In the genomic region with DNA sequence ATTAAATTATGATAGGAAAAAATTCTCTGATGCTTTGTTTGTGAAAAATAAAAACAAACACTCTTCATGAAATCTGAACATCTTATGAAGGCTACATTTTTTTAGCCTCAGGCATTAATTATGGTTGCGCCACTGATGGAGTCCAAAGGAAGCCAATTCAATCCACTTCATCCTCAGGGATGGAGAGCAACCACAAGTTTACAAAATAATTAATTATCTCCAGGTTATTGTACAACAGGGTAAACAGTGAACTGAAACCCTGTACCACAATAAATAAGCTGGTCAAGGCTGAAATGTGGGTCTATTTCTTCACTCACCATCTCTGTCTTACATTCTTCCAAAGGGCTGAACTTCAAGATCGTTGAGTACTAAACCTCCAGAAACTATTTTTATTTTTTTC, we compare ENCODE assay signal across 18 cellular contexts. TPM values are rescaled to one million over a fixed set of nuclear protein-coding genes. Genes with fewer than 3 reads are reported as not detected.
DNase-seq lines count a peak whose midpoint lies in the region; ATAC-seq and TF ChIP-seq lines count a peak whose summit lies in the region.
"Had no signal": no experiment of that assay in that cellular context is flagged by ENCODE, and none has a peak within 500 bp of the region (broad histone marks: within the 10 kb centered on the region; RNA-seq: fewer than 3 reads in every experiment).

No MANE protein-coding gene starts in this region.

- no peaks in the 10 kb centered on the region for H3K36me3 ChIP-seq in adipocyte (ENCODE audit: control insufficient read depth, insufficient read depth, low read length, severe bottlenecking)
- no peaks in the 10 kb centered on the region for H3K36me3 ChIP-seq in mammary epithelial cell (ENCODE audit: insufficient read depth, low read length)
- H3K36me3 ChIP-seq in neuronal stem cell (replicated peaks in 1 of 2; ENCODE audit: control insufficient read depth in 2 of 2, insufficient read depth in 2 of 2, low read length in 2 of 2): peaks cover 0 to 23% of the 10 kb centered on the region in 2 donors

- H3K9me3 Mint-ChIP-seq in activated T-cell treated with anti-CD3 and anti-CD28 coated beads, Interleukin-2, amount 50 U/mL, for 24 hours: peaks cover 4% of the 10 kb centered on the region
- peaks cover 3% of the 10 kb centered on the region for H3K9me3 Mint-ChIP-seq in activated T-cell treated with anti-CD3 and anti-CD28 coated beads, Interleukin-2, amount 50 U/mL, for 4 hours
- H3K9me3 Mint-ChIP-seq: CD8-positive, alpha-beta T cell; GM23338; H9 had no signal

- no peak overlapping the region for H4K91ac ChIP-seq in neuronal stem cell (ENCODE audit: low read depth, low read length, poor library complexity)

- no peak overlapping the region for H2BK120ac ChIP-seq in neuronal stem cell (ENCODE audit: low read depth, low read length)

- H3K36me3 Mint-ChIP-seq in activated T-cell treated with anti-CD3 and anti-CD28 coated beads, Interleukin-2, amount 50 U/mL, for 24 hours (ENCODE audit: low read depth): peaks cover 33% of the 10 kb centered on the region
- H3K36me3 Mint-ChIP-seq in activated T-cell treated with anti-CD3 and anti-CD28 coated beads, Interleukin-2, amount 50 U/mL, for 4 hours (ENCODE audit: insufficient read depth): peaks cover 9% of the 10 kb centered on the region

- H3K27me3 ChIP-seq in adipocyte (replicated peaks; ENCODE audit: control insufficient read depth, insufficient read depth, low read length): no peaks in the 10 kb centered on the region
- no peaks in the 10 kb centered on the region for H3K27me3 ChIP-seq in mammary epithelial cell (ENCODE audit: insufficient read depth, low read length)
- H3K27me3 ChIP-seq in neuronal stem cell (ENCODE audit: control insufficient read depth in 3 of 3, insufficient read depth in 3 of 3, low read depth in 1 of 3, low read length in 3 of 3): peaks cover 0 to 11% (median 0%) of the 10 kb centered on the region in 3 experiments

- no peak overlapping the region for H3K18ac ChIP-seq in neuronal stem cell (ENCODE audit: low read length)

- no peak overlapping the region for H2BK15ac ChIP-seq in neuronal stem cell (ENCODE audit: low read length)

- dilution Hi-C loops in mammary epithelial cell (cut with HindIII; ENCODE audit: low sequenced_read_pairs): no loop called here

- H4K8ac ChIP-seq in neuronal stem cell (ENCODE audit: low read depth, low read length): no peak overlapping the region

- WGBS in mammary epithelial cell (ENCODE audit: low coverage, missing lambda C conversion rate): 100% methylated on average over 2 of the region's 2 CpGs
- no CpG with 5 or more reads among the region's 2 CpGs for WGBS in neuronal stem cell (ENCODE audit: extremely low coverage in 2 of 2, insufficient read length in 2 of 2, insufficient replicate concordance in 1 of 2), 2 donors

- no peak overlapping the region for H3K23ac ChIP-seq in neuronal stem cell (ENCODE audit: low read depth, low read length, poor library complexity)

- H2AFZ ChIP-seq in mammary epithelial cell (ENCODE audit: low read depth, low read length): no peak overlapping the region
- H2AFZ ChIP-seq in neuronal stem cell (ENCODE audit: low read length): no peak overlapping the region
- H2AFZ ChIP-seq: GM23338 had no signal

- CTCF ChIA-PET in mammary epithelial cell (lab: Charles Lee; ENCODE audit: low non-redundant PET): no interaction called here

- intact Hi-C loops in mammary epithelial cell (cut with micrococcal nuclease): no loop called here

- H2BK12ac ChIP-seq in neuronal stem cell (ENCODE audit: low read length): no peak overlapping the region

- peaks cover 14% of the 10 kb centered on the region for H3K4me1 ChIP-seq in adipocyte (ENCODE audit: control insufficient read depth, insufficient read depth, low read length)
- H3K4me1 ChIP-seq in mammary epithelial cell (ENCODE audit: insufficient read depth, low read length): peaks cover 7% of the 10 kb centered on the region
- H3K4me1 ChIP-seq in neuronal stem cell (ENCODE audit: control insufficient read depth in 2 of 2, insufficient read depth in 1 of 2, low read depth in 1 of 2, low read length in 2 of 2): peaks cover 0 to 2% of the 10 kb centered on the region in 2 donors

- no peaks in the 10 kb centered on the region for H3K79me1 ChIP-seq in neuronal stem cell (ENCODE audit: low read depth, low read length)

- in situ Hi-C loops in mammary epithelial cell (cut with MboI; ENCODE audit: low sequenced_read_pairs in 2 of 2): no loop called here

- no TSS peak for BruUV-seq in mammary epithelial cell (replicated peaks; lab: Mats Ljungman, UMichigan)

- TF ChIP-seq CTCF in AG10803 (conservative IDR thresholded peaks at IDR 0.05; ENCODE audit: low read length) (no peak), fibroblast of villous mesenchyme (IDR thresholded peaks at IDR 0.05; ENCODE audit: insufficient read depth, low read depth, low read length) (no peak), mammary epithelial cell (conservative IDR thresholded peaks at IDR 0.05 in 1 of 2, IDR thresholded peaks at IDR 0.05 in 1 of 2; ENCODE audit: extremely low read depth in 1 of 2, insufficient read depth in 1 of 2, low read depth in 1 of 2, low read length in 2 of 2) (no peak)

- H2BK5ac ChIP-seq in neuronal stem cell (ENCODE audit: low read length): no peak overlapping the region

- no peaks in the 10 kb centered on the region for H3K79me2 ChIP-seq in mammary epithelial cell (ENCODE audit: insufficient read depth, low read length)

- H3K4me2 ChIP-seq in mammary epithelial cell (ENCODE audit: insufficient read depth, low read depth, low read length) (no peak overlapping the region), neuronal stem cell (ENCODE audit: insufficient read depth, low read length, poor library complexity, severe bottlenecking) (no peak overlapping the region)
- H3K4me2 ChIP-seq: GM23338 had no signal

- no peak overlapping the region for H3K4ac ChIP-seq in neuronal stem cell (ENCODE audit: low read length)

- peak overlapping the region; percentile 98 for H3K27ac Mint-ChIP-seq in activated T-cell treated with anti-CD3 and anti-CD28 coated beads, Interleukin-2, amount 50 U/mL, for 24 hours
- H3K27ac Mint-ChIP-seq: B cell; CD8-positive, alpha-beta T cell; GM23338; H9 had no signal

- H3K4me3 ChIP-seq in AG10803 (ENCODE audit: low read length) (no peak overlapping the region), adipocyte (ENCODE audit: low read length) (no peak overlapping the region), fibroblast of villous mesenchyme (ENCODE audit: low read depth, low read length) (no peak overlapping the region), mammary epithelial cell (replicated peaks in 1 of 3; ENCODE audit: insufficient read depth in 1 of 3, low read depth in 2 of 3, low read length in 3 of 3) (no peak overlapping the region), neuronal stem cell (ENCODE audit: low read length in 2 of 2) (no peak overlapping the region)
- H3K4me3 ChIP-seq: GM23338 had no signal

- no peak overlapping the region for H3K4me3 Mint-ChIP-seq in activated T-cell treated with anti-CD3 and anti-CD28 coated beads, Interleukin-2, amount 50 U/mL, for 24 hours
- no peak overlapping the region for H3K4me3 Mint-ChIP-seq in activated T-cell treated with anti-CD3 and anti-CD28 coated beads, Interleukin-2, amount 50 U/mL, for 4 hours
- H3K4me3 Mint-ChIP-seq: B cell; CD8-positive, alpha-beta T cell; GM23338; H9 had no signal

- H3K27ac ChIP-seq in mammary epithelial cell (ENCODE audit: insufficient read depth, low read depth, low read length) (no peak overlapping the region), neuronal stem cell (replicated peaks; ENCODE audit: low read length) (no peak overlapping the region)

- no peak for ATAC-seq in activated T-cell treated with anti-CD3 and anti-CD28 coated beads, Interleukin-2, amount 50 U/mL, for 4 hours
- ATAC-seq: CD8-positive, alpha-beta T cell; GM23338 had no signal

- no peak for DNase-seq in activated T-cell treated with anti-CD3 and anti-CD28 coated beads, Interleukin-2, amount 50 U/mL, for 24 hours
- no peak for DNase-seq in activated T-cell treated with anti-CD3 and anti-CD28 coated beads, Interleukin-2, amount 50 U/mL, for 4 hours
- DNase-seq in AG10803 (ENCODE audit: low read depth) (peak; percentile 38), adipocyte (ENCODE audit: low read depth) (peak; percentile 61), fibroblast of villous mesenchyme (ENCODE audit: low read depth) (peak; percentile 65), CD1c-positive myeloid dendritic cell (ENCODE audit: extremely low spot score) (no peak), mammary epithelial cell (no peak), neuronal stem cell (ENCODE audit: low spot score) (no peak)
- DNase-seq: 8988T; C1 segment of cervical spinal cord; CD8-positive, alpha-beta T cell; COR-L47; DMS153; DMS79 treated with DMSO at 0.1 percent for 48 hours; EL; H9 had no signal

- no peak overlapping the region for H3K14ac ChIP-seq in neuronal stem cell (ENCODE audit: low read length)

- H3K9me3 ChIP-seq in adipocyte (ENCODE audit: control insufficient read depth, low read length) (no peaks in the 10 kb centered on the region), mammary epithelial cell (replicated peaks; ENCODE audit: insufficient read depth, low read length) (no peaks in the 10 kb centered on the region), neuronal stem cell (replicated peaks in 1 of 2; ENCODE audit: control insufficient read depth in 2 of 2, insufficient read depth in 1 of 2, low read depth in 1 of 2, low read length in 2 of 2) (peaks cover 2 to 8% of the 10 kb centered on the region in 2 donors)

- H3K9ac ChIP-seq in adipocyte (ENCODE audit: low read length) (no peak overlapping the region), mammary epithelial cell (ENCODE audit: insufficient read depth, low read length) (no peak overlapping the region), neuronal stem cell (ENCODE audit: low read depth, low read length, poor library complexity) (no peak overlapping the region)

- H3K27me3 Mint-ChIP-seq in activated T-cell treated with anti-CD3 and anti-CD28 coated beads, Interleukin-2, amount 50 U/mL, for 24 hours: no peaks in the 10 kb centered on the region
- no peaks in the 10 kb centered on the region for H3K27me3 Mint-ChIP-seq in activated T-cell treated with anti-CD3 and anti-CD28 coated beads, Interleukin-2, amount 50 U/mL, for 4 hours (ENCODE audit: low read depth)
- H3K27me3 Mint-ChIP-seq: B cell had no signal

- H3K4me1 Mint-ChIP-seq in activated T-cell treated with anti-CD3 and anti-CD28 coated beads, Interleukin-2, amount 50 U/mL, for 24 hours (ENCODE audit: low read depth): peaks cover 75% of the 10 kb centered on the region
- peaks cover 55% of the 10 kb centered on the region for H3K4me1 Mint-ChIP-seq in activated T-cell treated with anti-CD3 and anti-CD28 coated beads, Interleukin-2, amount 50 U/mL, for 4 hours (ENCODE audit: low read depth)

- no peak overlapping the region for H2AK5ac ChIP-seq in neuronal stem cell (ENCODE audit: low read depth, low read length)

- H4K20me1 ChIP-seq in mammary epithelial cell (ENCODE audit: insufficient read depth, low read length): no peaks in the 10 kb centered on the region

RNA-seq across cellular contexts. Expression of a gene that starts 49.2 kb away (rescaled TPM):
- total RNA-seq in activated T-cell treated with anti-CD3 and anti-CD28 coated beads, Interleukin-2, amount 50 U/mL, for 4 hours: 10 to 100 TPM; 75.2 to 80.0 (median 75.6) TPM
- total RNA-seq in fibroblast of villous mesenchyme (34.5 and 39.3 TPM in 2 replicates), mammary epithelial cell (10 to 100 TPM; 26.2 to 53.8 TPM)
- polyA plus RNA-seq in mammary epithelial cell: 37.9 TPM
- 15.7 TPM for polyA minus RNA-seq in mammary epithelial cell
- polyA plus RNA-seq in neuronal stem cell (2013, experiment 1 of 2): 41.9 TPM
- polyA plus RNA-seq in neuronal stem cell (2013, experiment 2 of 2): 42.4 TPM

Comparison
In these comparisons a context has a peak if more than half of its experiments do, and no peak if none do; other contexts are left out.
1. DNase-seq: peak in AG10803 (single experiment), adipocyte (single experiment) and fibroblast of villous mesenchyme (single experiment); none in activated T-cell treated with anti-CD3 and anti-CD28 coated beads, Interleukin-2, amount 50 U/mL, for 24 hours (single experiment), activated T-cell treated with anti-CD3 and anti-CD28 coated beads, Interleukin-2, amount 50 U/mL, for 4 hours (single experiment), CD1c-positive myeloid dendritic cell (single experiment), mammary epithelial cell (single experiment) and neuronal stem cell (single experiment).